In the genomic region with DNA sequence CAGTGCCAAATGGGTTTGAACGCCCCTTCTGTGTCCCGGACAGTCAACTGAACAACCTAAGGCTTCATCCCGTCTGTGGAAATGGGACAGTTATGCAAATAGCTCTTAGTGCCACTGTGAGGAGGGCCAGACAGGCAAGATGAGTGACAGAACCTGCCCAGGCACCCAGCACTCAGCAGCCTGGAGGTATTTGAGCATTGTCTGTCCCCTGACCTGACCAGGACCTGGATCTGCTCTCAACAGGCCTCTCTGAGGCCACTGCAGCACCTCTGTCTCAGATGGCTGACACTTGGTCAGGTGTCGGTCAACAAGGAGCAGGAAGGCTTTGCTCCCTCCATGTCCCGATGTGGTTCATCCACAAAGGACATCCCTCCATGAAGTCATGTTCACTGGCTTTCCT, we compare ENCODE assay signal across 20 cellular contexts.
"Had no signal": no experiment of that assay in that cellular context is flagged by ENCODE, and none has a peak within 500 bp of the region (broad histone marks: within the 10 kb centered on the region; RNA-seq: fewer than 3 reads in every experiment).

No MANE protein-coding gene starts in this region.

- DNase-seq: IMR-90, Karpas-422, KG1, MG63, NCI-H1092, NCI-H1105 treated with DMSO at 0.1 percent for 48 hours, NCI-H1417 treated with DMSO at 0.1 percent for 48 hours, NCI-H187, NCI-H2029, NCI-H2081 treated with DMSO at 0.1 percent for 48 hours, NCI-H2171 treated with DMSO at 0.1 percent for 48 hours, NCI-H345, NCI-H446 treated with DMSO at 0.1 percent for 48 hours, NCI-H510A treated with DMSO at 0.1 percent for 48 hours, NCI-H69, NCI-H774, Right ventricle myocardium superior, RPMI8226, SIG-M5 had no signal

- ATAC-seq: HepG2 had no signal
